In genomic region chr15:59642351-59642750, GRCh38 we compare ENCODE assay signal across 16 cellular contexts. TPM values are rescaled to one million over a fixed set of nuclear protein-coding genes. Genes with fewer than 3 reads are reported as not detected.
A peak's percentile ranks its signal among the peaks of the same experiment; 100 is the strongest.
DNase-seq lines count a peak whose midpoint lies in the region; ATAC-seq and TF ChIP-seq lines count a peak whose summit lies in the region.
"Had no signal": no experiment of that assay in that cellular context is flagged by ENCODE, and none has a peak within 500 bp of the region (broad histone marks: within the 10 kb centered on the region; RNA-seq: fewer than 3 reads in every experiment).

No MANE protein-coding gene starts in this region.

- no peak overlapping the region for H3K4me3 Mint-ChIP-seq in endodermal cell
- H3K4me3 Mint-ChIP-seq: activated CD4-positive, alpha-beta T cell treated with anti-CD3 and anti-CD28 coated beads, Interleukin-2, amount 10 ng/mL, durations not matched to agents 7 days and 5 days; naive B cell had no signal

- TF ChIP-seq CTCF in endodermal cell (conservative IDR thresholded peaks at IDR 0.05) (peak; percentile 36), osteoblast (IDR thresholded peaks at IDR 0.05; ENCODE audit: extremely low read depth, low read depth, low read length) (peak; percentile 33)

- H3K4me3 ChIP-seq in endodermal cell (ENCODE audit: low read length) (no peak overlapping the region), osteoblast (ENCODE audit: insufficient read depth, low read length) (no peak overlapping the region)
- H3K4me3 ChIP-seq: BLaER1, esophagus muscularis mucosa, psoas muscle had no signal

- H3K4me1 Mint-ChIP-seq in endodermal cell, result peaks cover 5% of the 10 kb centered on the region

- no peak overlapping the region for H2AFZ ChIP-seq in osteoblast (ENCODE audit: low read length)

- DNase-seq in ELR (ENCODE audit: low read depth) (peak; percentile 13), NAMALWA (ENCODE audit: low spot score) (peak; percentile 19), endodermal cell (no peak), osteoblast (ENCODE audit: insufficient read length, low spot score, missing footprints) (no peak), CD1c-positive myeloid dendritic cell (ENCODE audit: extremely low spot score) (no peak)
- DNase-seq: activated CD4-positive, alpha-beta T cell treated with anti-CD3 and anti-CD28 coated beads, Interleukin-2, amount 10 ng/mL, durations not matched to agents 7 days and 5 days; brain microvascular endothelial cell; hippocampal formation; naive B cell; NCI-H187; psoas muscle had no signal

- ATAC-seq in HG03469 (IDR thresholded peaks at IDR 0.05; ENCODE audit: unreplicated experiment) (no peak), HG02973 (IDR thresholded peaks at IDR 0.05; ENCODE audit: unreplicated experiment) (no peak)
- ATAC-seq: psoas muscle had no signal

- H3K79me2 ChIP-seq in osteoblast (ENCODE audit: insufficient read depth, low read length), result peaks cover 6% of the 10 kb centered on the region

- H3K27ac ChIP-seq in endodermal cell (ENCODE audit: low read depth, low read length) (no peak overlapping the region), osteoblast (ENCODE audit: low read depth, low read length) (no peak overlapping the region)
- H3K27ac ChIP-seq: BLaER1, brain microvascular endothelial cell, esophagus muscularis mucosa, psoas muscle had no signal

- H3K27ac Mint-ChIP-seq in endodermal cell, result peak overlapping the region; percentile 77
- H3K27ac Mint-ChIP-seq: activated CD4-positive, alpha-beta T cell treated with anti-CD3 and anti-CD28 coated beads, Interleukin-2, amount 10 ng/mL, durations not matched to agents 7 days and 5 days; naive B cell had no signal

- peaks cover 3% of the 10 kb centered on the region for H4K20me1 ChIP-seq in osteoblast (ENCODE audit: insufficient read depth, low read length)

- H3K36me3 ChIP-seq in endodermal cell (ENCODE audit: control insufficient read depth, insufficient read depth, low read length) (peaks cover 89% of the 10 kb centered on the region), osteoblast (ENCODE audit: insufficient read depth, low read length) (peaks cover 30% of the 10 kb centered on the region)

- no peaks in the 10 kb centered on the region for H3K9me3 Mint-ChIP-seq in endodermal cell
- H3K9me3 Mint-ChIP-seq: activated CD4-positive, alpha-beta T cell treated with anti-CD3 and anti-CD28 coated beads, Interleukin-2, amount 10 ng/mL, durations not matched to agents 7 days and 5 days; naive B cell had no signal

- H3K27me3 Mint-ChIP-seq in endodermal cell (ENCODE audit: insufficient read depth), result no peaks in the 10 kb centered on the region
- H3K27me3 Mint-ChIP-seq: activated CD4-positive, alpha-beta T cell treated with anti-CD3 and anti-CD28 coated beads, Interleukin-2, amount 10 ng/mL, durations not matched to agents 7 days and 5 days; naive B cell had no signal

- H3K36me3 Mint-ChIP-seq in endodermal cell (ENCODE audit: low read depth), result peaks cover 72% of the 10 kb centered on the region

- H3K9me3 ChIP-seq in endodermal cell (ENCODE audit: control insufficient read depth, low read length), result no peaks in the 10 kb centered on the region
- H3K9me3 ChIP-seq in osteoblast (ENCODE audit: low read depth, low read length), result no peaks in the 10 kb centered on the region
- H3K9me3 ChIP-seq: BLaER1, esophagus muscularis mucosa, psoas muscle had no signal

- no peaks in the 10 kb centered on the region for H3K27me3 ChIP-seq in endodermal cell (ENCODE audit: control insufficient read depth, insufficient read depth, low read length, poor library complexity, severe bottlenecking)
- no peaks in the 10 kb centered on the region for H3K27me3 ChIP-seq in osteoblast (ENCODE audit: insufficient read depth, low read length)
- H3K27me3 ChIP-seq: BLaER1, brain microvascular endothelial cell, esophagus muscularis mucosa had no signal

- H3K4me1 ChIP-seq in endodermal cell (ENCODE audit: control insufficient read depth, insufficient read depth, low read length) (peaks cover 4% of the 10 kb centered on the region), osteoblast (ENCODE audit: insufficient read depth, low read length) (no peaks in the 10 kb centered on the region)
- H3K4me1 ChIP-seq: BLaER1, esophagus muscularis mucosa, psoas muscle had no signal

- no peak overlapping the region for H3K4me2 ChIP-seq in osteoblast (ENCODE audit: insufficient read depth, low read length)
- H3K4me2 ChIP-seq: BLaER1 had no signal

- 86 to 92% methylated on average over 1 to 2 of the region's 2 CpGs for WGBS in endodermal cell (ENCODE audit: insufficient coverage in 1 of 2, insufficient read length in 1 of 2), 2 experiments

- H3K9ac ChIP-seq in endodermal cell (ENCODE audit: extremely low read depth, low read length, poor library complexity, severe bottlenecking), result no peak overlapping the region
- H3K9ac ChIP-seq: BLaER1 had no signal

RNA-seq across cellular contexts. Expression of gene GTF2A2, which starts 15.0 kb away (rescaled TPM):
- total RNA-seq in endodermal cell, result 100 to 1,000 TPM; 168 to 246 TPM
- 152 TPM for polyA plus RNA-seq in endodermal cell (2013, experiment 1 of 2)
- polyA plus RNA-seq in endodermal cell (2013, experiment 2 of 2), result 160 TPM
- 18.9 and 19.2 TPM in 2 replicates for total RNA-seq in osteoblast

RNA-seq across cellular contexts. Expression of gene GCNT3, which starts 30.8 kb away (rescaled TPM):
- total RNA-seq in endodermal cell, result 1 to 10 TPM in 1 of 2 donors, under 1 TPM in 1; 0.48 to 1.3 TPM
- 0.11 TPM for polyA plus RNA-seq in endodermal cell (2013, experiment 1 of 2)
- not detected for polyA plus RNA-seq in endodermal cell (2013, experiment 2 of 2)
- 0.72 and 1.2 TPM in 2 replicates for total RNA-seq in osteoblast
- total RNA-seq: activated CD4-positive, alpha-beta T cell treated with anti-CD3 and anti-CD28 coated beads, Interleukin-2, amount 10 ng/mL, durations not matched to agents 7 days and 5 days; MCF 10A had no signal

RNA-seq across cellular contexts. Expression of gene BNIP2, which starts 46.8 kb away (rescaled TPM):
- 10 to 100 TPM; 52.3 to 52.6 TPM for total RNA-seq in endodermal cell
- 34.7 TPM for polyA plus RNA-seq in endodermal cell (2013, experiment 1 of 2)
- polyA plus RNA-seq in endodermal cell (2013, experiment 2 of 2), result 30.8 TPM
- 129 and 161 TPM in 2 replicates for total RNA-seq in osteoblast

Comparison
In these comparisons a context has a peak if more than half of its experiments do, and no peak if none do; other contexts are left out.
1. DNase-seq: peak in ELR (single experiment) and NAMALWA (single experiment); none in endodermal cell (single experiment), osteoblast (single experiment) and CD1c-positive myeloid dendritic cell (single experiment).